In the genomic region with DNA sequence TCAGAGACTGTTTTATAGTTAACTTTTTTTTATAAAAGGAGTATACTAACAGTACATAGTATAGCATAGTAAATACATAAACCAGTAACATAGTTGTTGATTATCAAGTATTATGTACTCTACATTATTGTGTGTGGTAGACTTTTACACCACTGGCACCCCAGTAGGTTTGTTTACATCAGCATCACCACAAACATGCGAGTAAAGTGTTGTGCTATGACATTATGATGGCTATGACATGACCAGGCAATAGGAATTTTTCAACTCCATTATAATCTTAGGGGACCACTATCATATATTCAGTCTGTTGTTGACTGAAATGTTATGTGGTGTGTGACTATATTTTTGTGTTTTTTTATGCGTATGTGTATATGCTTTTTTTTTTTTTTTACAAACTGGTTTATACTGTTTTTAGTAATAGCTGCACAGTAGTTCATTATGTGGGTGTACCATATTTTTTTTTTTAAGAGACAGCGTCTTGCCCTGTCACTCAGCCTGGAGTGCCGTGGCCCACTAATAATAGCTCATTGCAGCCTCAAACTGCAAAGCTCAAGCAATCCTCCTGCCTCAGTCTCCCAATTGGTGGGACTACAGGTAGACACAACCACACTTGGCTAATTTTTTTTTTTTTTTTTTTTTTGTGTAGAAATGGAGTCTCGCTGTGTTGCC, we compare ENCODE assay signal across 10 cellular contexts. TPM values are rescaled to one million over a fixed set of nuclear protein-coding genes. Genes with fewer than 3 reads are reported as not detected.
DNase-seq lines count a peak whose midpoint lies in the region; ATAC-seq and TF ChIP-seq lines count a peak whose summit lies in the region.
"Had no signal": no experiment of that assay in that cellular context is flagged by ENCODE, and none has a peak within 500 bp of the region (broad histone marks: within the 10 kb centered on the region; RNA-seq: fewer than 3 reads in every experiment).

No MANE protein-coding gene starts in this region.

- CTCF ChIA-PET in A673 (lab: Charles Lee) = interaction anchor here (1.0 to 1.2 kb wide), 2 partner anchors 197 to 198 kb away, joined by 3 to 7 read pairs; no protein-coding TSS in a partner anchor

- ATAC-seq in GM19023 (IDR thresholded peaks at IDR 0.05; ENCODE audit: unreplicated experiment) (no peak), GM18867 (IDR thresholded peaks at IDR 0.05; ENCODE audit: unreplicated experiment) (no peak), HG03460 (IDR thresholded peaks at IDR 0.05; ENCODE audit: unreplicated experiment) (no peak), foreskin keratinocyte (no peak)

- H3K36me3 ChIP-seq in A673 (ENCODE audit: insufficient read depth, low read length, poor library complexity, severe bottlenecking) (peaks cover 20% of the 10 kb centered on the region), HUES64 (ENCODE audit: insufficient read depth, low read length) (peaks cover 23% of the 10 kb centered on the region), mucosa of stomach (ENCODE audit: control insufficient read depth, insufficient read depth, low read length) (no peaks in the 10 kb centered on the region)

- H3K27ac ChIP-seq in A673 (ENCODE audit: low read depth, low read length, poor library complexity, severe bottlenecking) (no peak overlapping the region), HUES64 (ENCODE audit: low read depth, low read length) (no peak overlapping the region), foreskin keratinocyte (no peak overlapping the region)

- peak overlapping the region; percentile 90 to 97 (median 91) for H3K4me3 Mint-ChIP-seq in brain

- peaks cover 42% of the 10 kb centered on the region for H3K4me1 Mint-ChIP-seq in brain

- H3K9ac ChIP-seq in HUES64 (ENCODE audit: low read depth, low read length) = no peak overlapping the region
- peak overlapping the region; percentile 92 for H3K9ac ChIP-seq in mucosa of stomach (ENCODE audit: low read length)

- no peaks in the 10 kb centered on the region for H3K27me3 ChIP-seq in A673 (replicated peaks; ENCODE audit: insufficient read depth, low read depth, low read length, poor library complexity)
- H3K27me3 ChIP-seq in HUES64 (ENCODE audit: insufficient read depth, low read length) = no peaks in the 10 kb centered on the region
- no peaks in the 10 kb centered on the region for H3K27me3 ChIP-seq in mucosa of stomach (ENCODE audit: control insufficient read depth, insufficient read depth, low read length)
- H3K27me3 ChIP-seq in foreskin keratinocyte = no peaks in the 10 kb centered on the region

- peak overlapping the region; percentile 97 for H3K4me3 ChIP-seq in A673 (ENCODE audit: low read depth, low read length, poor library complexity, severe bottlenecking)
- H3K4me3 ChIP-seq in HUES64 (ENCODE audit: low read length) = peak overlapping the region; percentile 92
- H3K4me3 ChIP-seq in mucosa of stomach (ENCODE audit: low read length) = peak overlapping the region; percentile 77

- H3K9me3 ChIP-seq in A673 (ENCODE audit: low read depth, low read length, poor library complexity, severe bottlenecking) (no peaks in the 10 kb centered on the region), HUES64 (ENCODE audit: insufficient read depth, low read depth, low read length) (no peaks in the 10 kb centered on the region), mucosa of stomach (ENCODE audit: control insufficient read depth, low read length) (no peaks in the 10 kb centered on the region)

- 94% methylated on average over 4 of the region's 5 CpGs for WGBS in HUES64

- POLR2A ChIA-PET in A673 (lab: Charles Lee; ENCODE audit: low non-redundant PET) = interaction anchor here (0.5 kb wide), 1 partner anchor 62 kb away, joined by 3 read pairs; no protein-coding TSS in a partner anchor

- H3K27ac Mint-ChIP-seq in brain = peak overlapping the region in 4 of 5 experiments; percentile 47 to 96 (median 74)

- H3K36me3 Mint-ChIP-seq in brain = peaks cover 27% of the 10 kb centered on the region

- no peak for DNase-seq in A673 (ENCODE audit: low spot score)
- no peak for DNase-seq in foreskin keratinocyte
- DNase-seq: NCI-H510A treated with DMSO at 0.1 percent for 48 hours, retina had no signal

- H3K4me1 ChIP-seq in A673 (ENCODE audit: insufficient read depth, low read length, poor library complexity, severe bottlenecking) = peaks cover 8% of the 10 kb centered on the region
- peaks cover 11% of the 10 kb centered on the region; the same call in 1 of the 2 replicates for H3K4me1 ChIP-seq in HUES64 (ENCODE audit: insufficient read depth, low read length)
- peaks cover 4% of the 10 kb centered on the region for H3K4me1 ChIP-seq in mucosa of stomach (ENCODE audit: control insufficient read depth, insufficient read depth, low read length)
- peaks cover 2% of the 10 kb centered on the region for H3K4me1 ChIP-seq in foreskin keratinocyte

- intact Hi-C loops in A673 (cut with micrococcal nuclease; ENCODE audit: unreplicated experiment) = loop anchor here (5.0 to 10.0 kb wide), 2 partner anchors 63 to 599 kb away; no protein-coding TSS in a partner anchor

- H3K9me3 Mint-ChIP-seq in brain = no peaks in the 10 kb centered on the region

- H3K27me3 Mint-ChIP-seq in brain = peaks cover 5% of the 10 kb centered on the region

- BruUV-seq in A673 (replicated peaks; lab: Mats Ljungman, UMichigan) = no TSS peak

- no peak for TF ChIP-seq CTCF in A673 (conservative IDR thresholded peaks at IDR 0.05; ENCODE audit: low read depth, low read length)
- no peak for TF ChIP-seq CTCF in brain (conservative IDR thresholded peaks at IDR 0.05)
- TF ChIP-seq CTCF in foreskin keratinocyte (conservative IDR thresholded peaks at IDR 0.05) = no peak

RNA-seq across cellular contexts. Expression of gene CAPN7, which starts 1.9 kb away (rescaled TPM):
- 38.6 and 40.7 TPM in 2 replicates for total RNA-seq in A673 (2021)
- polyA plus RNA-seq in HUES64 (2013, experiment 1 of 2) = 11.1 TPM
- 12.1 TPM for polyA plus RNA-seq in HUES64 (2013, experiment 2 of 2)
- 5.8 TPM for polyA plus RNA-seq in brain (ENCODE audit: insufficient read depth, low read depth, low replicate concordance)
- 22.3 and 22.7 TPM in 2 replicates for total RNA-seq in foreskin keratinocyte
- 9.1 and 10.6 TPM in 2 replicates for polyA plus RNA-seq in foreskin keratinocyte
